ENCODE assay signal across 8 cellular contexts in genomic region chr5:181224390-181225234, GRCh38. TPM values are rescaled to one million over a fixed set of nuclear protein-coding genes. Genes with fewer than 3 reads are reported as not detected.
A peak's percentile ranks its signal among the peaks of the same experiment; 100 is the strongest.
DNase-seq lines count a peak whose midpoint lies in the region; ATAC-seq, FAIRE-seq and TF ChIP-seq lines count a peak whose summit lies in the region.

No MANE protein-coding gene starts in this region.

- H3K27ac Mint-ChIP-seq in activated naive CD8-positive, alpha-beta T cell = peak overlapping the region; percentile 86

- peak overlapping the region; percentile 96 for H3K4me3 Mint-ChIP-seq in activated naive CD8-positive, alpha-beta T cell

- H3K36me3 ChIP-seq in kidney (ENCODE audit: control insufficient read depth in 1 of 2, insufficient read depth in 2 of 2, low read length in 2 of 2) = no peaks in the 10 kb centered on the region
- peaks cover 4% of the 10 kb centered on the region for H3K36me3 ChIP-seq in thoracic aorta

- peak; percentile 38 for DNase-seq in activated T-cell treated with anti-CD3 and anti-CD28 coated beads, Interleukin-2, amount 50 U/mL, for 1 hour
- DNase-seq in activated T-cell treated with anti-CD3 and anti-CD28 coated beads, Interleukin-2, amount 50 U/mL, for 48 hours = no peak
- peak; percentile 83 for DNase-seq in kidney
- DNase-seq in thoracic aorta (ENCODE audit: low spot score) = no peak
- DNase-seq in SW480 (ENCODE audit: low spot score) = no peak
- DNase-seq in posterior cingulate gyrus = no peak

- TF ChIP-seq CTCF in kidney (IDR thresholded peaks at IDR 0.05; ENCODE audit: borderline replicate concordance, extremely low read depth, insufficient read depth) (no peak), thoracic aorta (IDR thresholded peaks at IDR 0.05) (no peak)

- intact Hi-C loops in kidney (cut with DNase I) = no loop called here
- intact Hi-C loops in posterior cingulate gyrus (cut with DNase I) = loop anchor here (5.0 kb wide), 1 partner anchor 362 kb away; the partner anchor contains the start of gene ZFP62

- H3K4me1 ChIP-seq in kidney (ENCODE audit: control insufficient read depth in 1 of 2, insufficient read depth in 1 of 2, low read depth in 1 of 2, low read length in 2 of 2) = peaks cover 8 to 9% of the 10 kb centered on the region in 2 donors
- H3K4me1 ChIP-seq in thoracic aorta (ENCODE audit: control insufficient read depth in 1 of 2, low read depth in 2 of 2) = peaks cover 3 to 16% of the 10 kb centered on the region in 2 donors

- FAIRE-seq in kidney (lab: Jason Lieb, UNC) = no peak

- H3K27me3 ChIP-seq in thoracic aorta (replicated peaks; ENCODE audit: insufficient read depth) = no peaks in the 10 kb centered on the region

- H3K9ac ChIP-seq in kidney (ENCODE audit: low read length in 2 of 2) = peak overlapping the region; percentile 66 to 84

- peaks cover 54% of the 10 kb centered on the region for H3K4me1 Mint-ChIP-seq in activated naive CD8-positive, alpha-beta T cell (ENCODE audit: low read depth)

- H3K9me3 Mint-ChIP-seq in activated naive CD8-positive, alpha-beta T cell (ENCODE audit: low read depth) = no peaks in the 10 kb centered on the region

- H3K27me3 Mint-ChIP-seq in activated naive CD8-positive, alpha-beta T cell = no peaks in the 10 kb centered on the region

- H3K36me3 Mint-ChIP-seq in activated naive CD8-positive, alpha-beta T cell = peaks cover 2% of the 10 kb centered on the region

- no peaks in the 10 kb centered on the region for H3K9me3 ChIP-seq in kidney (ENCODE audit: control insufficient read depth in 1 of 2, low read length in 2 of 2)
- H3K9me3 ChIP-seq in thoracic aorta = no peaks in the 10 kb centered on the region

- H3K4me3 ChIP-seq in kidney (ENCODE audit: low read length in 2 of 2) = peak overlapping the region; percentile 71 to 93
- H3K4me3 ChIP-seq in thoracic aorta = peak overlapping the region; percentile 84

- ATAC-seq in thoracic aorta (ENCODE audit: insufficient number of reproducible peaks, low FRiP score, low read depth) (no peak), GM21390 (IDR thresholded peaks at IDR 0.05; ENCODE audit: unreplicated experiment) (no peak)

- H3K27ac ChIP-seq in kidney (ENCODE audit: low read depth in 2 of 2, low read length in 2 of 2) (no peak overlapping the region), thoracic aorta (peak overlapping the region in 1 of 2 donors; percentile 94)

RNA-seq across cellular contexts. Expression of gene TRIM41, which starts 1.5 kb away (rescaled TPM):
- total RNA-seq in kidney (34.9 TPM), thoracic aorta (10 to 100 TPM; 12.2 to 12.4 TPM)
- 21.8 TPM for polyA plus RNA-seq in kidney (ENCODE audit: insufficient read depth, low read depth, low replicate concordance)

RNA-seq across cellular contexts. Expression of gene RACK1, which starts 19.1 kb away (rescaled TPM):
- total RNA-seq in kidney = 1,240 TPM
- 1,699 TPM for polyA plus RNA-seq in kidney (ENCODE audit: insufficient read depth, low read depth, low replicate concordance)
- total RNA-seq in thoracic aorta = 1,000 to 10,000 TPM; 1,534 to 1,629 TPM

RNA-seq across cellular contexts. Expression of gene TRIM7, which starts 19.6 kb away (rescaled TPM):
- total RNA-seq in kidney (6.3 TPM), thoracic aorta (10 to 100 TPM; 11.4 to 14.7 TPM)
- 5.7 TPM for polyA plus RNA-seq in kidney (ENCODE audit: insufficient read depth, low read depth, low replicate concordance)

RNA-seq across cellular contexts. Expression of gene TRIM52, which starts 36.3 kb away (rescaled TPM):
- total RNA-seq in kidney (18.4 TPM), thoracic aorta (10 to 100 TPM; 13.1 to 15.9 TPM)
- polyA plus RNA-seq in kidney (ENCODE audit: insufficient read depth, low read depth, low replicate concordance) = 9.7 TPM

Comparison
In these comparisons a context has a peak if more than half of its experiments do, and no peak if none do; other contexts are left out.
1. DNase-seq: peak in activated T-cell treated with anti-CD3 and anti-CD28 coated beads, Interleukin-2, amount 50 U/mL, for 1 hour (single experiment) and kidney (single experiment); none in activated T-cell treated with anti-CD3 and anti-CD28 coated beads, Interleukin-2, amount 50 U/mL, for 48 hours (0 of 2), thoracic aorta (single experiment), SW480 (single experiment) and posterior cingulate gyrus (0 of 10).